Comparison of ENCODE assay signal across 16 cellular contexts in genomic region chr14:68399971-68400370, GRCh38.
DNase-seq lines count a peak whose midpoint lies in the region; ATAC-seq and TF ChIP-seq lines count a peak whose summit lies in the region.
"Had no signal": no experiment of that assay in that cellular context is flagged by ENCODE, and none has a peak within 500 bp of the region (broad histone marks: within the 10 kb centered on the region; RNA-seq: fewer than 3 reads in every experiment).

No MANE protein-coding gene starts in this region.

- H3K27me3 ChIP-seq in H9 (ENCODE audit: insufficient read depth, low read length) (no peaks in the 10 kb centered on the region), SJCRH30 (no peaks in the 10 kb centered on the region), left lung (no peaks in the 10 kb centered on the region)
- H3K27me3 ChIP-seq: BE2C, colonic mucosa had no signal

- H3K79me1 ChIP-seq in H9 (ENCODE audit: insufficient read depth, low read depth, low read length, poor library complexity, severe bottlenecking) = no peaks in the 10 kb centered on the region

- H3K9ac ChIP-seq in H9 (ENCODE audit: extremely low read depth, insufficient read length, low read length) = no peak overlapping the region
- H3K9ac ChIP-seq: parathyroid adenoma had no signal

- H2BK5ac ChIP-seq in H9 (ENCODE audit: insufficient read length, low read length) = no peak overlapping the region

- H3K23ac ChIP-seq in H9 (ENCODE audit: insufficient read length, low read depth, low read length) = no peak overlapping the region

- H3K36me3 ChIP-seq in SJCRH30 (no peaks in the 10 kb centered on the region), left lung (no peaks in the 10 kb centered on the region)
- H3K36me3 ChIP-seq: BE2C, colonic mucosa had no signal

- no CpG with 5 or more reads among the region's 2 CpGs for WGBS in H9 (ENCODE audit: extremely low coverage, insufficient read length, low lambda C conversion rate)

- ATAC-seq in left lung = no peak
- no peak for ATAC-seq in stimulated activated memory B cell treated with anti-CD40 and anti-IgM and Interleukin-4, amounts not matched to agents 10 μg/mL and 1 μg/mL and 100 μg/mL, for 72 hours
- ATAC-seq: PC-3 had no signal

- no peak overlapping the region for H3K56ac ChIP-seq in H9 (ENCODE audit: insufficient read length, low read depth, low read length)

- no peak for TF ChIP-seq CTCF in H9 (conservative IDR thresholded peaks at IDR 0.05)
- TF ChIP-seq CTCF in left lung (IDR thresholded peaks at IDR 0.05) = no peak
- TF ChIP-seq CTCF in glutamatergic neuron (IDR thresholded peaks at IDR 0.05; ENCODE audit: partially characterized antibody, unreplicated experiment) = no peak

- DNase-seq in H9 (no peak), SJCRH30 (no peak), left lung (no peak), glutamatergic neuron (no peak), GOT3 (lab: John Stamatoyannopoulos, UW) (no peak), NCI-H2196 treated with DMSO at 0.1 percent for 48 hours (lab: John Stamatoyannopoulos, UW; ENCODE audit: unreplicated experiment) (no peak)
- DNase-seq in stimulated activated naive CD4-positive, alpha-beta T cell (lab: John Stamatoyannopoulos, UW) = no peak
- DNase-seq: amygdala, BE2C, colonic mucosa, head of caudate nucleus, NCI-H1694 treated with DMSO at 0.1 percent for 48 hours, NCI-H446, PC-3 had no signal

- H2BK12ac ChIP-seq in H9 (ENCODE audit: insufficient read length, low read depth, low read length) = peak overlapping the region; percentile 25

- no peak overlapping the region for H2AK5ac ChIP-seq in H9 (ENCODE audit: insufficient read length, low read length)

- no peaks in the 10 kb centered on the region for H3K9me3 ChIP-seq in H9 (ENCODE audit: control insufficient read depth, low read depth, low read length)
- H3K9me3 ChIP-seq in SJCRH30 (replicated peaks) = no peaks in the 10 kb centered on the region
- H3K9me3 ChIP-seq in left lung = no peaks in the 10 kb centered on the region
- H3K9me3 ChIP-seq: BE2C, colonic mucosa had no signal

- no peak overlapping the region for H3K4ac ChIP-seq in H9 (ENCODE audit: low read depth, low read length)

- H4K8ac ChIP-seq in H9 (replicated peaks; ENCODE audit: insufficient read length, low read depth, low read length) = no peak overlapping the region

- H3T11ph ChIP-seq in H9 (ENCODE audit: low read length) = no peak overlapping the region

- H3K9me3 Mint-ChIP-seq in H9 = no peaks in the 10 kb centered on the region
- H3K9me3 Mint-ChIP-seq in stimulated activated memory B cell treated with anti-CD40 and anti-IgM and Interleukin-4, amounts not matched to agents 10 μg/mL and 1 μg/mL and 100 μg/mL, for 72 hours = no peaks in the 10 kb centered on the region
- H3K9me3 Mint-ChIP-seq in glutamatergic neuron (ENCODE audit: unreplicated experiment) = no peaks in the 10 kb centered on the region

- no peak overlapping the region for H4K5ac ChIP-seq in H9 (ENCODE audit: insufficient read length, low read depth, low read length)

- no peak overlapping the region for H2AFZ ChIP-seq in H9 (ENCODE audit: low read length)
- H2AFZ ChIP-seq: parathyroid adenoma had no signal

- no peak overlapping the region for H2BK15ac ChIP-seq in H9 (ENCODE audit: low read depth, low read length)

- H3K79me2 ChIP-seq in H9 (ENCODE audit: insufficient read depth, low read length) = no peaks in the 10 kb centered on the region
- H3K79me2 ChIP-seq: parathyroid adenoma had no signal

- no peak overlapping the region for H2BK120ac ChIP-seq in H9 (ENCODE audit: low read depth, low read length, poor library complexity, severe bottlenecking)

- no peaks in the 10 kb centered on the region for H4K20me1 ChIP-seq in H9 (ENCODE audit: control insufficient read depth, insufficient read depth, insufficient read length)

- H2BK20ac ChIP-seq in H9 (ENCODE audit: low read depth, low read length, poor library complexity, severe bottlenecking) = no peak overlapping the region

- H3K27ac Mint-ChIP-seq in H9 (no peak overlapping the region), glutamatergic neuron (ENCODE audit: unreplicated experiment) (no peak overlapping the region)
- peak overlapping the region; percentile 96 for H3K27ac Mint-ChIP-seq in stimulated activated memory B cell treated with anti-CD40 and anti-IgM and Interleukin-4, amounts not matched to agents 10 μg/mL and 1 μg/mL and 100 μg/mL, for 72 hours

- no peaks in the 10 kb centered on the region for H3K36me3 Mint-ChIP-seq in H9 (ENCODE audit: insufficient read depth in 1 of 3, low read depth in 3 of 3)
- H3K36me3 Mint-ChIP-seq in stimulated activated memory B cell treated with anti-CD40 and anti-IgM and Interleukin-4, amounts not matched to agents 10 μg/mL and 1 μg/mL and 100 μg/mL, for 72 hours = peaks cover 16% of the 10 kb centered on the region
- no peaks in the 10 kb centered on the region for H3K36me3 Mint-ChIP-seq in glutamatergic neuron (ENCODE audit: unreplicated experiment)

- no peak overlapping the region for H3K4me3 Mint-ChIP-seq in H9
- H3K4me3 Mint-ChIP-seq in stimulated activated memory B cell treated with anti-CD40 and anti-IgM and Interleukin-4, amounts not matched to agents 10 μg/mL and 1 μg/mL and 100 μg/mL, for 72 hours = no peak overlapping the region
- H3K4me3 Mint-ChIP-seq in glutamatergic neuron (ENCODE audit: unreplicated experiment) = no peak overlapping the region

- no peak overlapping the region for H3K4me2 ChIP-seq in H9 (ENCODE audit: insufficient read depth, insufficient read length, low read length)

- no peaks in the 10 kb centered on the region for H3K23me2 ChIP-seq in H9 (ENCODE audit: insufficient read length, low read depth, low read length, poor library complexity, severe bottlenecking)

- peaks cover 25 to 27% of the 10 kb centered on the region in 2 experiments for H3K4me1 Mint-ChIP-seq in H9
- H3K4me1 Mint-ChIP-seq in stimulated activated memory B cell treated with anti-CD40 and anti-IgM and Interleukin-4, amounts not matched to agents 10 μg/mL and 1 μg/mL and 100 μg/mL, for 72 hours = peaks cover 83% of the 10 kb centered on the region
- H3K4me1 Mint-ChIP-seq in glutamatergic neuron (ENCODE audit: low read depth, unreplicated experiment) = peaks cover 21% of the 10 kb centered on the region

- H3K27ac ChIP-seq in H9 (ENCODE audit: insufficient read length, low read depth, low read length) (no peak overlapping the region), SJCRH30 (peak overlapping the region; percentile 23; the same call in 1 of the 2 replicates), left lung (peak overlapping the region; percentile 13 to 34)
- H3K27ac ChIP-seq: colonic mucosa, parathyroid adenoma had no signal

- no peak overlapping the region for H4K91ac ChIP-seq in H9 (ENCODE audit: insufficient read length, low read depth, low read length)

- no peak overlapping the region for H3K4me3 ChIP-seq in SJCRH30
- H3K4me3 ChIP-seq in left lung = no peak overlapping the region
- H3K4me3 ChIP-seq: colonic mucosa had no signal

- H3K18ac ChIP-seq in H9 (ENCODE audit: insufficient read length, low read depth, low read length) = no peak overlapping the region

- no peak overlapping the region for H3K14ac ChIP-seq in H9 (ENCODE audit: insufficient read depth, low read length)

- H3K27me3 Mint-ChIP-seq in H9 (ENCODE audit: low read depth) = no peaks in the 10 kb centered on the region; the same call in 1 of the 2 replicates
- H3K27me3 Mint-ChIP-seq in stimulated activated memory B cell treated with anti-CD40 and anti-IgM and Interleukin-4, amounts not matched to agents 10 μg/mL and 1 μg/mL and 100 μg/mL, for 72 hours = no peaks in the 10 kb centered on the region
- H3K27me3 Mint-ChIP-seq in glutamatergic neuron (ENCODE audit: unreplicated experiment) = no peaks in the 10 kb centered on the region

- intact Hi-C loops in left lung (cut with DNase I) = loop anchor here in 1 of 2 donors (10.0 kb wide), 2 partner anchors 395 to 465 kb away; partner anchors contain the start of gene ZFP36L1

- H3K4me1 ChIP-seq in H9 (ENCODE audit: insufficient read depth, low read length) (peaks cover 10% of the 10 kb centered on the region), SJCRH30 (peaks cover 34% of the 10 kb centered on the region), left lung (peaks cover 43 to 79% of the 10 kb centered on the region in 2 donors)
- H3K4me1 ChIP-seq: colonic mucosa had no signal
